11 cellular contexts compared by ENCODE assay signal in genomic region chr1:52631759-52632331, GRCh38. TPM values are rescaled to one million over a fixed set of nuclear protein-coding genes. Genes with fewer than 3 reads are reported as not detected.
DNase-seq lines count a peak whose midpoint lies in the region; ATAC-seq, FAIRE-seq and TF ChIP-seq lines count a peak whose summit lies in the region.
"Had no signal": no experiment of that assay in that cellular context is flagged by ENCODE, and none has a peak within 500 bp of the region (broad histone marks: within the 10 kb centered on the region; RNA-seq: fewer than 3 reads in every experiment).

No MANE protein-coding gene starts in this region.

- ATAC-seq in HG02610 (IDR thresholded peaks at IDR 0.05; ENCODE audit: unreplicated experiment), result no peak
- ATAC-seq: foreskin keratinocyte had no signal

- peaks cover 63% of the 10 kb centered on the region for H3K4me1 Mint-ChIP-seq in activated naive CD8-positive, alpha-beta T cell (ENCODE audit: low read depth)
- peaks cover 31% of the 10 kb centered on the region for H3K4me1 Mint-ChIP-seq in nephron

- H3K27ac Mint-ChIP-seq in activated naive CD8-positive, alpha-beta T cell, result peak overlapping the region; percentile 93
- H3K27ac Mint-ChIP-seq in nephron, result peak overlapping the region; percentile 74 to 90 (median 85)

- DNase-seq in GM12891 (ENCODE audit: insufficient read length, low spot score) (no peak), NOMO-1 (lab: John Stamatoyannopoulos, UW; ENCODE audit: unreplicated experiment in 2 of 2) (peak; percentile 72 to 79), D721Med (ENCODE audit: insufficient read length, low spot score) (no peak), inferior parietal cortex (ENCODE audit: extremely low spot score) (no peak)
- DNase-seq: activated CD4-positive, CD25-positive, alpha-beta regulatory T cell; foreskin keratinocyte; NCI-H526 treated with DMSO at 0.1 percent for 48 hours had no signal

- no peaks in the 10 kb centered on the region for H3K36me3 Mint-ChIP-seq in activated naive CD8-positive, alpha-beta T cell
- no peaks in the 10 kb centered on the region for H3K36me3 Mint-ChIP-seq in nephron (ENCODE audit: low read depth)

- FAIRE-seq in GM12891 (lab: Jason Lieb, UNC) (peak; percentile 56), D721Med (lab: Jason Lieb, UNC) (no peak)
- FAIRE-seq: G401.6 had no signal

- no peaks in the 10 kb centered on the region for H3K27me3 Mint-ChIP-seq in activated naive CD8-positive, alpha-beta T cell
- peaks cover 33% of the 10 kb centered on the region for H3K27me3 Mint-ChIP-seq in nephron (ENCODE audit: low read depth)

- H3K9me3 Mint-ChIP-seq in activated naive CD8-positive, alpha-beta T cell (ENCODE audit: low read depth), result no peaks in the 10 kb centered on the region
- no peaks in the 10 kb centered on the region for H3K9me3 Mint-ChIP-seq in nephron

- TF ChIP-seq CTCF in nephron (IDR thresholded peaks at IDR 0.05; ENCODE audit: unreplicated experiment in 3 of 3) (no peak), D721Med (IDR thresholded peaks at IDR 0.05; ENCODE audit: insufficient read depth, missing control alignments) (no peak)

- TF ChIP-seq POLR2A in GM12891 (IDR thresholded peaks at IDR 0.05; ENCODE audit: low read depth, low read length), result no peak

- H3K4me3 Mint-ChIP-seq in activated naive CD8-positive, alpha-beta T cell, result peak overlapping the region; percentile 86
- peak overlapping the region; percentile 72 to 81 (median 76) for H3K4me3 Mint-ChIP-seq in nephron

TF ChIP-seq in GM12891, 5 proteins besides CTCF, POLR2A, EP300 and RAD21:
- TF ChIP-seq POU2F2 (IDR thresholded peaks at IDR 0.05; ENCODE audit: low read depth, low read length) (no peak), POLR2AphosphoS5 (IDR thresholded peaks at IDR 0.05; ENCODE audit: low read depth, low read length) (no peak)

RNA-seq across cellular contexts. Expression of gene SHISAL2A, which starts 1.1 kb away (rescaled TPM):
- polyA plus RNA-seq in GM12891 (2012; ENCODE audit: low read depth, missing spikeins), result 0.86 TPM

RNA-seq across cellular contexts. Expression of gene GPX7, which starts 29.7 kb away (rescaled TPM):
- polyA plus RNA-seq in GM12891 (2012; ENCODE audit: low read depth, missing spikeins), result 20.4 TPM

Comparison
In these comparisons a context has a peak if more than half of its experiments do, and no peak if none do; other contexts are left out.
1. DNase-seq: peak in NOMO-1 (2 of 2); none in GM12891 (single experiment), D721Med (single experiment) and inferior parietal cortex (single experiment).